Comparison of ENCODE assay signal across 21 cellular contexts in genomic region chr12:95755236-95755865, GRCh38. TPM values are rescaled to one million over a fixed set of nuclear protein-coding genes. Genes with fewer than 3 reads are reported as not detected.
DNase-seq lines count a peak whose midpoint lies in the region; ATAC-seq, FAIRE-seq and TF ChIP-seq lines count a peak whose summit lies in the region.
"Had no signal": no experiment of that assay in that cellular context is flagged by ENCODE, and none has a peak within 500 bp of the region (broad histone marks: within the 10 kb centered on the region; RNA-seq: fewer than 3 reads in every experiment).

No MANE protein-coding gene starts in this region.

- no peak overlapping the region for H2BK20ac ChIP-seq in IMR-90 (ENCODE audit: low read depth, low read length)

- H3K4ac ChIP-seq in IMR-90 (ENCODE audit: low read depth, low read length) = no peak overlapping the region

- H3K9ac ChIP-seq in IMR-90 (ENCODE audit: low read depth, low read length) = no peak overlapping the region

- H3K36me3 ChIP-seq in IMR-90 (ENCODE audit: control insufficient read depth, insufficient read depth, low read length) (peaks cover 3% of the 10 kb centered on the region; the same call in 1 of the 2 replicates), muscle layer of duodenum (ENCODE audit: control insufficient read depth in 1 of 2, insufficient read depth in 2 of 2, low read length in 2 of 2) (no peaks in the 10 kb centered on the region), upper lobe of left lung (no peaks in the 10 kb centered on the region)
- H3K36me3 ChIP-seq: esophagus muscularis mucosa, gastroesophageal sphincter, suprapubic skin had no signal

- peaks cover 0 to 26% of the 10 kb centered on the region in 2 experiments; a peak in 2 of 4 replicates for H3K79me1 ChIP-seq in IMR-90 (ENCODE audit: low read depth in 1 of 2, low read length in 2 of 2)

- no peak for TF ChIP-seq POLR2A in IMR-90 (IDR thresholded peaks at IDR 0.05; ENCODE audit: low read depth, low read length)
- no peak for TF ChIP-seq POLR2A in upper lobe of left lung (IDR thresholded peaks at IDR 0.05)

- H3K9me3 ChIP-seq in IMR-90 (ENCODE audit: control insufficient read depth, insufficient read depth, low read length) = no peaks in the 10 kb centered on the region
- no peaks in the 10 kb centered on the region for H3K9me3 ChIP-seq in muscle layer of duodenum (ENCODE audit: control insufficient read depth in 1 of 2, low read length in 2 of 2)
- H3K9me3 ChIP-seq in upper lobe of left lung = no peaks in the 10 kb centered on the region
- H3K9me3 ChIP-seq: suprapubic skin had no signal

- FAIRE-seq in D721Med (lab: Jason Lieb, UNC) = no peak
- FAIRE-seq: GM12878 had no signal

- H3K14ac ChIP-seq in IMR-90 (replicated peaks; ENCODE audit: low read depth, low read length) = no peak overlapping the region

- no peak overlapping the region for H2BK5ac ChIP-seq in IMR-90 (ENCODE audit: low read depth, low read length, poor library complexity, severe bottlenecking)

- in situ Hi-C loops in IMR-90 (cut with MboI; ENCODE audit: low sequenced_read_pairs) = no loop called here

- dilution Hi-C loops in IMR-90 (cut with HindIII; ENCODE audit: low sequenced_read_pairs, unreplicated experiment) = no loop called here

- DNase-seq in IMR-90 (no peak), foreskin keratinocyte (no peak), upper lobe of left lung (peak in 1 of 2 donors; percentile 30), D721Med (ENCODE audit: insufficient read length, low spot score) (no peak), AG08396 (ENCODE audit: low spot score) (no peak), NCI-H2171 (lab: John Stamatoyannopoulos, UW) (no peak)
- DNase-seq: activated CD4-positive, alpha-beta memory T cell treated with anti-CD3 and anti-CD28 coated beads, Interleukin-2, amount 10 ng/mL, durations not matched to agents 7 days and 5 days; activated effector memory CD4-positive, alpha-beta T cell treated with Interleukin-2 at 50 U/mL for 16 hours; CD4-positive, alpha-beta T cell; DMS153; effector memory CD4-positive, alpha-beta T cell; NCI-H1105 treated with DMSO at 0.1 percent for 48 hours; NCI-H2081 treated with DMSO at 0.1 percent for 48 hours; NCI-H510A treated with DMSO at 0.1 percent for 48 hours; RPMI8226; stimulated activated CD4-positive, alpha-beta T cell treated with anti-CD3 and anti-CD28 coated beads, Interleukin-1b, Interleukin-23, amount 100 ng/mL, for 48 hours had no signal

- no peak for TF ChIP-seq RAD21 in IMR-90 (IDR thresholded peaks at IDR 0.05; ENCODE audit: low read length)

- no peak overlapping the region for H4K5ac ChIP-seq in IMR-90 (ENCODE audit: low read depth, low read length)

- TF ChIP-seq EP300 in upper lobe of left lung (IDR thresholded peaks at IDR 0.05) = peak in 1 of 4 donors; percentile 7

- H2BK120ac ChIP-seq in IMR-90 (ENCODE audit: low read depth, low read length) = no peak overlapping the region

- H3K4me3 ChIP-seq in IMR-90 (ENCODE audit: insufficient read depth, low read depth, low read length) (no peak overlapping the region), muscle layer of duodenum (ENCODE audit: low read depth in 1 of 2, low read length in 2 of 2) (no peak overlapping the region), upper lobe of left lung (no peak overlapping the region)
- H3K4me3 ChIP-seq: esophagus muscularis mucosa, gastroesophageal sphincter, GM12878, suprapubic skin had no signal

- no peak overlapping the region for H3K56ac ChIP-seq in IMR-90 (ENCODE audit: extremely low read depth, insufficient read depth, low read length)

- H3K4me1 ChIP-seq in IMR-90 (ENCODE audit: control insufficient read depth, insufficient read depth, low read length) = peaks cover 4% of the 10 kb centered on the region; the same call in 1 of the 2 replicates
- no peaks in the 10 kb centered on the region for H3K4me1 ChIP-seq in foreskin keratinocyte
- no peaks in the 10 kb centered on the region for H3K4me1 ChIP-seq in muscle layer of duodenum (ENCODE audit: control insufficient read depth in 1 of 2, insufficient read depth in 2 of 2, low read length in 2 of 2)
- H3K4me1 ChIP-seq in upper lobe of left lung = peaks cover 0 to 14% (median 6%) of the 10 kb centered on the region in 4 donors
- H3K4me1 ChIP-seq: suprapubic skin had no signal

- H2BK15ac ChIP-seq in IMR-90 (ENCODE audit: low read depth, low read length) = no peak overlapping the region

- H3K4me2 ChIP-seq in IMR-90 (ENCODE audit: low read depth, low read length) = no peak overlapping the region

- POLR2A ChIA-PET in IMR-90 (lab: Charles Lee; ENCODE audit: unreplicated experiment) = no interaction called here

- BruUV-seq in IMR-90 (replicated peaks; lab: Mats Ljungman, UMichigan) = no TSS peak

- H3K18ac ChIP-seq in IMR-90 (ENCODE audit: low read depth, low read length) = no peak overlapping the region; the same call in none of the 2 replicates

- no peak overlapping the region for H2AK5ac ChIP-seq in IMR-90 (ENCODE audit: low read depth, low read length)

- no peak overlapping the region for H2AK9ac ChIP-seq in IMR-90 (replicated peaks; ENCODE audit: low read depth, low read length, poor library complexity)

- H3K23ac ChIP-seq in IMR-90 (ENCODE audit: low read depth, low read length) = peak overlapping the region; percentile 51; the same call in 1 of the 2 replicates

- no peak overlapping the region for H4K91ac ChIP-seq in IMR-90 (ENCODE audit: insufficient read depth, low read depth, low read length)

- no peak overlapping the region for H2AFZ ChIP-seq in IMR-90 (replicated peaks; ENCODE audit: low read length, poor library complexity)

- peaks cover under 1% of the 10 kb centered on the region; the same call in 1 of the 2 replicates for H4K20me1 ChIP-seq in IMR-90 (ENCODE audit: insufficient read depth, low read length)

- no peak overlapping the region for H4K8ac ChIP-seq in IMR-90 (ENCODE audit: low read depth in 2 of 2, low read length in 2 of 2)

- intact Hi-C loops in IMR-90 (cut with micrococcal nuclease) = no loop called here

- H3K9me1 ChIP-seq in IMR-90 (ENCODE audit: insufficient read depth, low read length) = peaks cover 7% of the 10 kb centered on the region; the same call in 1 of the 2 replicates

- CTCF ChIA-PET in IMR-90 (lab: Yijun Ruan, JAX) = no interaction called here

- H3K27me3 ChIP-seq in IMR-90 (ENCODE audit: control insufficient read depth, insufficient read depth, low read length) (no peaks in the 10 kb centered on the region), foreskin keratinocyte (no peaks in the 10 kb centered on the region), muscle layer of duodenum (ENCODE audit: low read depth, low read length) (no peaks in the 10 kb centered on the region), upper lobe of left lung (no peaks in the 10 kb centered on the region)
- H3K27me3 ChIP-seq: esophagus muscularis mucosa, gastroesophageal sphincter, suprapubic skin had no signal

- ATAC-seq in IMR-90 (ENCODE audit: low read depth) (no peak), foreskin keratinocyte (no peak), upper lobe of left lung (ENCODE audit: low FRiP score in 2 of 2) (peak; percentile 14 to 26)
- ATAC-seq: gastroesophageal sphincter, GM12878 had no signal

- TF ChIP-seq CTCF in IMR-90 (conservative IDR thresholded peaks at IDR 0.05; ENCODE audit: low read depth, low read length) (no peak), foreskin keratinocyte (conservative IDR thresholded peaks at IDR 0.05) (no peak), upper lobe of left lung (IDR thresholded peaks at IDR 0.05) (no peak), D721Med (IDR thresholded peaks at IDR 0.05; ENCODE audit: insufficient read depth, missing control alignments) (no peak)

- H3K27ac ChIP-seq in IMR-90 (ENCODE audit: insufficient read depth, low read length) = no peak overlapping the region
- H3K27ac ChIP-seq in foreskin keratinocyte = peak overlapping the region; percentile 28
- H3K27ac ChIP-seq in muscle layer of duodenum (ENCODE audit: low read length) = peak overlapping the region; percentile 16
- no peak overlapping the region for H3K27ac ChIP-seq in upper lobe of left lung
- H3K27ac ChIP-seq: esophagus muscularis mucosa, gastroesophageal sphincter, suprapubic skin had no signal

- WGBS in IMR-90 (ENCODE audit: extremely low coverage in 2 of 2, insufficient read length in 1 of 2), 2 experiments = 80% methylated on average over 1 of the region's 6 CpGs; no CpG with 5 or more reads in 1 of the 2 experiments
- WGBS in upper lobe of left lung, 2 donors = 55 to 62% methylated on average over 6 of the region's 6 CpGs

TF ChIP-seq in IMR-90, 13 proteins besides CTCF, POLR2A, EP300 and RAD21 (continues in another document):
- TF ChIP-seq RCOR1 (IDR thresholded peaks at IDR 0.05; ENCODE audit: insufficient replicate concordance, low read length) (no peak), CEBPB (IDR thresholded peaks at IDR 0.05; ENCODE audit: low read depth, low read length) (no peak), RFX5 (IDR thresholded peaks at IDR 0.05; ENCODE audit: low read depth, low read length) (no peak), SMC3 (IDR thresholded peaks at IDR 0.05; ENCODE audit: low read depth, low read length) (no peak), MAZ (IDR thresholded peaks at IDR 0.05; ENCODE audit: borderline replicate concordance, low read depth, low read length) (no peak), USF2 (IDR thresholded peaks at IDR 0.05; ENCODE audit: low read depth, low read length) (no peak), NFE2L2 (IDR thresholded peaks at IDR 0.05; ENCODE audit: low read depth, low read length) (no peak), MAFK (IDR thresholded peaks at IDR 0.05; ENCODE audit: low read depth, low read length) (no peak), BHLHE40 (IDR thresholded peaks at IDR 0.05; ENCODE audit: low read depth, low read length) (no peak), CHD1 (IDR thresholded peaks at IDR 0.05; ENCODE audit: low read depth, low read length) (no peak), FOS (IDR thresholded peaks at IDR 0.05; ENCODE audit: low read depth, low read length) (no peak), MXI1 (IDR thresholded peaks at IDR 0.05; ENCODE audit: borderline replicate concordance, low read depth, low read length) (no peak)

RNA-seq across cellular contexts. Expression of gene NTN4, which starts 35.2 kb away (rescaled TPM):
- 38.6 and 56.6 TPM in 2 replicates for total RNA-seq in IMR-90 (2012; rRNA removed)
- 41.9 and 54.6 TPM in 2 replicates for polyA plus RNA-seq in IMR-90 (2012; rRNA removed)
- 31.5 and 63.6 TPM in 2 replicates for polyA plus RNA-seq in IMR-90 (2012; cell fraction: cytosol; rRNA removed)
- polyA plus RNA-seq in IMR-90 (2012; cell fraction: nucleus; rRNA removed; ENCODE audit: low replicate concordance) = 26.9 and 52.8 TPM in 2 replicates
- total RNA-seq in foreskin keratinocyte = 8.9 and 9.5 TPM in 2 replicates
- 3.7 and 4.0 TPM in 2 replicates for polyA plus RNA-seq in foreskin keratinocyte
- 100 to 1,000 TPM in 2 of 6 donors, 10 to 100 TPM in 4; 74.1 to 115 (median 94.3) TPM for total RNA-seq in upper lobe of left lung
- polyA plus RNA-seq: GM12878 had no signal

Comparison
In these comparisons a context has a peak if more than half of its experiments do, and no peak if none do; other contexts are left out.
1. ATAC-seq: peak in upper lobe of left lung (2 of 2); none in IMR-90 (single experiment) and foreskin keratinocyte (single experiment).
2. H3K27ac ChIP-seq: peak in foreskin keratinocyte (single experiment) and muscle layer of duodenum (single experiment); none in IMR-90 (single experiment) and upper lobe of left lung (0 of 4).